8 cellular contexts compared by ENCODE assay signal in genomic region chr10:11757820-11758463, GRCh38. TPM values are rescaled to one million over a fixed set of nuclear protein-coding genes. Genes with fewer than 3 reads are reported as not detected.
DNase-seq lines count a peak whose midpoint lies in the region; ATAC-seq and TF ChIP-seq lines count a peak whose summit lies in the region.

No MANE protein-coding gene starts in this region.

- TF ChIP-seq CTCF in C4-2B (conservative IDR thresholded peaks at IDR 0.05) (peak; percentile 96), dorsolateral prefrontal cortex (IDR thresholded peaks at IDR 0.05 in 54 of 56, conservative IDR thresholded peaks at IDR 0.05 in 2 of 56; ENCODE audit: low read depth in 1 of 56, partially characterized antibody in 56 of 56) (peak; percentile 57 to 95 (median 87))

- intact Hi-C loops in dorsolateral prefrontal cortex (cut with DNase I), result loop anchor here (2.0 kb wide), 1 partner anchor 243 kb away; no protein-coding TSS in a partner anchor

- H3K4me3 ChIP-seq in dorsolateral prefrontal cortex, result no peak overlapping the region

- H3K27ac ChIP-seq in C4-2B (no peak overlapping the region), dorsolateral prefrontal cortex (peak overlapping the region in 19 of 59 donors; percentile 2 to 56 (median 25))

- no peaks in the 10 kb centered on the region for H3K27me3 ChIP-seq in dorsolateral prefrontal cortex

- DNase-seq in NCI-H446 treated with DMSO at 0.1 percent for 48 hours (lab: John Stamatoyannopoulos, UW), result peak; percentile 13
- DNase-seq in activated CD4-positive, alpha-beta T cell treated with anti-CD3 and anti-CD28 coated beads, Interleukin-2, amount 50 U/mL, for 24 hours (ENCODE audit: low read depth in 1 of 2, low spot score in 1 of 2), result peak; percentile 68 to 82
- peak; percentile 70 to 94 (median 88) for DNase-seq in dorsolateral prefrontal cortex
- peak; percentile 85 to 92 for DNase-seq in lung microvascular endothelial cell (ENCODE audit: low read depth in 2 of 2)
- DNase-seq in stimulated activated CD4-positive, alpha-beta T cell treated with anti-CD3 and anti-CD28 coated beads, TNF-alpha, amount 100 ng/mL, for 4 hours (ENCODE audit: low read depth in 3 of 3), result peak; percentile 65 to 74 (median 69)

- ATAC-seq in GM19043 (IDR thresholded peaks at IDR 0.05; ENCODE audit: low read depth, unreplicated experiment) (peak; percentile 95), HG03196 (IDR thresholded peaks at IDR 0.05; ENCODE audit: unreplicated experiment) (peak; percentile 92)

RNA-seq across cellular contexts. Expression of gene ECHDC3, which starts 15.8 kb away (rescaled TPM):
- 1 to 10 TPM in 102 of 120 experiments, under 1 TPM in 17, not detected in 1; 0.26 to 8.0 (median 1.9) TPM for total RNA-seq in dorsolateral prefrontal cortex
- total RNA-seq in lung microvascular endothelial cell, result 10.2 and 34.5 TPM in 2 replicates

Comparison
In these comparisons a context has a peak if more than half of its experiments do, and no peak if none do; other contexts are left out.
1. DNase-seq: peak in every context shown above with its lines; median percentile 88 in lung microvascular endothelial cell; 88 in dorsolateral prefrontal cortex; 75 in activated CD4-positive, alpha-beta T cell treated with anti-CD3 and anti-CD28 coated beads, Interleukin-2, amount 50 U/mL, for 24 hours; 69 in stimulated activated CD4-positive, alpha-beta T cell treated with anti-CD3 and anti-CD28 coated beads, TNF-alpha, amount 100 ng/mL, for 4 hours; 13 in NCI-H446 treated with DMSO at 0.1 percent for 48 hours.